ENCODE assay signal across 9 cellular contexts in genomic region chr7:76156992-76157685, GRCh38. TPM values are rescaled to one million over a fixed set of nuclear protein-coding genes. Genes with fewer than 3 reads are reported as not detected.
DNase-seq lines count a peak whose midpoint lies in the region; ATAC-seq, FAIRE-seq and TF ChIP-seq lines count a peak whose summit lies in the region.
"Not testable (repeated sequence)": the region's sequence is repeated elsewhere in the genome, so short reads cannot be mapped to it uniquely, and the experiment has no call there.
"Had no signal": no experiment of that assay in that cellular context is flagged by ENCODE, and none has a peak within 500 bp of the region (broad histone marks: within the 10 kb centered on the region; RNA-seq: fewer than 3 reads in every experiment).

No MANE protein-coding gene starts in this region.

- 80% methylated on average over 2 of the region's 2 CpGs for WGBS in esophagus muscularis mucosa

- H3K27ac ChIP-seq in HEK293 (ENCODE audit: extremely low read depth, low read depth, low read length); esophagus muscularis mucosa (replicated peaks in 1 of 4): not testable (repeated sequence)
- H3K27ac ChIP-seq in epithelial cell of prostate, result peak overlapping the region; percentile 75

- DNase-seq in T-helper 17 cell; epithelial cell of prostate (ENCODE audit: low read depth, low spot score); sciatic nerve (ENCODE audit: low spot score); type B pancreatic cell (ENCODE audit: extremely low spot score, unreplicated experiment): not testable (repeated sequence)
- peak; percentile 45 for DNase-seq in bronchial epithelial cell (ENCODE audit: low read depth)
- peak; percentile 24 for DNase-seq in esophagus muscularis mucosa (ENCODE audit: extremely low spot score)
- DNase-seq in foreskin melanocyte, result peak; percentile 11

- not testable (repeated sequence) for H3K36me3 ChIP-seq in HEK293 (ENCODE audit: control insufficient read depth in 2 of 2, insufficient read depth in 1 of 2, low read length in 2 of 2); bronchial epithelial cell (ENCODE audit: control insufficient read depth, insufficient read depth, low read length); esophagus muscularis mucosa

- not testable (repeated sequence) for TF ChIP-seq EP300 in esophagus muscularis mucosa (IDR thresholded peaks at IDR 0.05)

- not testable (repeated sequence) for H3K4me1 ChIP-seq in HEK293 (ENCODE audit: control insufficient read depth, insufficient read depth, low read length); esophagus muscularis mucosa

- H3K27ac Mint-ChIP-seq in T-helper 17 cell (peak overlapping the region; percentile 27), type B pancreatic cell (peak overlapping the region; percentile 89)

- CTCF ChIA-PET in HEK293 (lab: Yijun Ruan, JAX), result not testable (repeated sequence)

- H3K36me3 Mint-ChIP-seq in T-helper 17 cell (ENCODE audit: low read depth); type B pancreatic cell: not testable (repeated sequence)

- H3K27me3 Mint-ChIP-seq in T-helper 17 cell, type B pancreatic cell: not testable (repeated sequence)

- intact Hi-C loops in esophagus muscularis mucosa (cut with DNase I); sciatic nerve (cut with DNase I): not testable (repeated sequence)

- H3K4me1 Mint-ChIP-seq in T-helper 17 cell, result peaks cover 17% of the 10 kb centered on the region
- not testable (repeated sequence) for H3K4me1 Mint-ChIP-seq in type B pancreatic cell (ENCODE audit: unreplicated experiment)

- peak; percentile 40 for FAIRE-seq in bronchial epithelial cell (lab: Jason Lieb, UNC)

- TF ChIP-seq POLR2A in esophagus muscularis mucosa (IDR thresholded peaks at IDR 0.05; ENCODE audit: low read depth), result not testable (repeated sequence)

- POLR2A ChIA-PET in HEK293 (lab: Yijun Ruan, JAX), result interaction anchor here (1.0 to 1.4 kb wide), 2 partner anchors 9 to 109 kb away, joined by 3 to 4 read pairs; partner anchors contain the start of genes MDH2 and STYXL1

- not testable (repeated sequence) for H3K9me3 Mint-ChIP-seq in type B pancreatic cell

- not testable (repeated sequence) for H3K9me3 ChIP-seq in HEK293 (ENCODE audit: control insufficient read depth, insufficient read depth, low read depth, low read length); T-helper 17 cell (ENCODE audit: control insufficient read depth, low read length, poor library complexity, severe bottlenecking); esophagus muscularis mucosa

- not testable (repeated sequence) for ATAC-seq in T-helper 17 cell
- peak; percentile 64 for ATAC-seq in sciatic nerve

- TF ChIP-seq CTCF in HEK293 (tag by site-specific recombination; IDR thresholded peaks at IDR 0.05); bronchial epithelial cell (IDR thresholded peaks at IDR 0.05; ENCODE audit: insufficient read depth, low read length, severe bottlenecking); esophagus muscularis mucosa (IDR thresholded peaks at IDR 0.05); type B pancreatic cell (conservative IDR thresholded peaks at IDR 0.05): not testable (repeated sequence)

- H3K4me3 ChIP-seq in HEK293 (ENCODE audit: low read depth, low read length); bronchial epithelial cell (ENCODE audit: low read depth, low read length); esophagus muscularis mucosa: not testable (repeated sequence)

- not testable (repeated sequence) for H3K27me3 ChIP-seq in bronchial epithelial cell (ENCODE audit: control insufficient read depth, insufficient read depth, low read length); esophagus muscularis mucosa

- not testable (repeated sequence) for H3K4me3 Mint-ChIP-seq in T-helper 17 cell, type B pancreatic cell

TF ChIP-seq in HEK293, 187 proteins besides CTCF, POLR2A, EP300 and RAD21:
- TF ChIP-seq ZFHX2 (tag by site-specific recombination; conservative IDR thresholded peaks at IDR 0.05), result peak; percentile 42
- TF ChIP-seq EGR2 (tag by site-specific recombination; IDR thresholded peaks at IDR 0.05; ENCODE audit: low read depth), result 0 out of 2 replicates have a peak, but pooled peaks have one; percentile 32
TF ChIP-seq in HEK293: peak in this region for 2; not testable (repeated sequence) for 185.

RNA-seq across cellular contexts. Expression of gene SRRM3, which starts 44.6 kb away (rescaled TPM):
- total RNA-seq in T-helper 17 cell (not detected), bronchial epithelial cell (0.26 and 0.51 TPM in 2 replicates), esophagus muscularis mucosa (1 to 10 TPM; 2.1 to 4.9 (median 2.7) TPM), sciatic nerve (2.9 TPM), type B pancreatic cell (ENCODE audit: low replicate concordance) (4.0 and 8.4 TPM in 2 replicates)
- total RNA-seq: CD4-positive, alpha-beta memory T cell had no signal
